In genomic region chr3:186235554-186235953, GRCh38 we compare ENCODE assay signal across 9 cellular contexts.
A peak's percentile ranks its signal among the peaks of the same experiment; 100 is the strongest.
DNase-seq lines count a peak whose midpoint lies in the region; ATAC-seq and TF ChIP-seq lines count a peak whose summit lies in the region.
"Had no signal": no experiment of that assay in that cellular context is flagged by ENCODE, and none has a peak within 500 bp of the region (broad histone marks: within the 10 kb centered on the region; RNA-seq: fewer than 3 reads in every experiment).

No MANE protein-coding gene starts in this region.

- H3K9me3 ChIP-seq in neuronal stem cell (replicated peaks in 1 of 2; ENCODE audit: control insufficient read depth in 2 of 2, insufficient read depth in 1 of 2, low read depth in 1 of 2, low read length in 2 of 2) (peaks cover 0 to 2% of the 10 kb centered on the region in 2 donors), PC-3 (ENCODE audit: low read length) (no peaks in the 10 kb centered on the region), esophagus squamous epithelium (no peaks in the 10 kb centered on the region)
- H3K9me3 ChIP-seq: transverse colon had no signal

- no peak overlapping the region for H2BK12ac ChIP-seq in neuronal stem cell (ENCODE audit: low read length)

- peak overlapping the region; percentile 18 for H3K23ac ChIP-seq in neuronal stem cell (ENCODE audit: low read depth, low read length, poor library complexity)

- H3F3A ChIP-seq in PC-3 (ENCODE audit: low read length, unreplicated experiment): no peaks in the 10 kb centered on the region

- H4K20me1 ChIP-seq in PC-3 (ENCODE audit: low read length): no peaks in the 10 kb centered on the region

- CTCF ChIA-PET in activated CD4-positive, alpha-beta T cell treated with anti-CD3 and anti-CD28 coated beads, Interleukin-2, amount 10 ng/mL, durations not matched to agents 7 days and 5 days (lab: Charles Lee): interaction anchor here (1.0 to 1.1 kb wide), 2 partner anchors 11 to 305 kb away, joined by 3 read pairs; no protein-coding TSS in a partner anchor
- CTCF ChIA-PET in PC-3 (lab: Charles Lee): no interaction called here

- H4K8ac ChIP-seq in neuronal stem cell (ENCODE audit: low read depth, low read length): no peak overlapping the region

- no CpG with 5 or more reads among the region's 5 CpGs for WGBS in neuronal stem cell (ENCODE audit: extremely low coverage in 2 of 2, insufficient read length in 2 of 2, insufficient replicate concordance in 1 of 2), 2 donors
- 65 to 72% methylated on average over 5 of the region's 5 CpGs for WGBS in esophagus squamous epithelium, 2 donors

- BruUV-seq in PC-3 (replicated peaks; lab: Mats Ljungman, UMichigan): no TSS peak

- no peak overlapping the region for H3K4ac ChIP-seq in neuronal stem cell (ENCODE audit: low read length)

- H3K27ac ChIP-seq in neuronal stem cell (replicated peaks; ENCODE audit: low read length) (no peak overlapping the region), PC-3 (ENCODE audit: low read length) (no peak overlapping the region), esophagus squamous epithelium (no peak overlapping the region)
- H3K27ac ChIP-seq: transverse colon had no signal

- intact Hi-C loops in PC-3 (cut with micrococcal nuclease) (no loop called here), esophagus squamous epithelium (cut with DNase I) (no loop called here)

- no peak overlapping the region for H2BK120ac ChIP-seq in neuronal stem cell (ENCODE audit: low read depth, low read length)

- TF ChIP-seq CTCF in PC-3 (conservative IDR thresholded peaks at IDR 0.05; ENCODE audit: low read depth, low read length) (no peak), esophagus squamous epithelium (IDR thresholded peaks at IDR 0.05) (no peak)

- H2BK5ac ChIP-seq in neuronal stem cell (ENCODE audit: low read length): no peak overlapping the region

- H3K79me2 ChIP-seq in PC-3 (ENCODE audit: low read length): no peaks in the 10 kb centered on the region

- no peaks in the 10 kb centered on the region for H3K9me2 ChIP-seq in PC-3 (replicated peaks; ENCODE audit: low read length)

- H4K91ac ChIP-seq in neuronal stem cell (ENCODE audit: low read depth, low read length, poor library complexity): no peak overlapping the region

- peaks cover 19% of the 10 kb centered on the region for H3K4me1 Mint-ChIP-seq in activated CD4-positive, alpha-beta T cell treated with anti-CD3 and anti-CD28 coated beads, Interleukin-2, amount 10 ng/mL, durations not matched to agents 7 days and 5 days

- H3K4me1 ChIP-seq in neuronal stem cell (ENCODE audit: control insufficient read depth in 2 of 2, insufficient read depth in 1 of 2, low read depth in 1 of 2, low read length in 2 of 2) (peaks cover 0 to 2% of the 10 kb centered on the region in 2 donors), PC-3 (ENCODE audit: insufficient read depth, low read length) (no peaks in the 10 kb centered on the region), esophagus squamous epithelium (no peaks in the 10 kb centered on the region)
- H3K4me1 ChIP-seq: transverse colon had no signal

- no peaks in the 10 kb centered on the region for H3K36me3 ChIP-seq in neuronal stem cell (replicated peaks in 1 of 2; ENCODE audit: control insufficient read depth in 2 of 2, insufficient read depth in 2 of 2, low read length in 2 of 2)
- H3K36me3 ChIP-seq in PC-3 (ENCODE audit: low read depth, low read length): no peaks in the 10 kb centered on the region
- no peaks in the 10 kb centered on the region for H3K36me3 ChIP-seq in esophagus squamous epithelium
- H3K36me3 ChIP-seq: transverse colon had no signal

- DNase-seq in activated CD4-positive, alpha-beta T cell treated with anti-CD3 and anti-CD28 coated beads, Interleukin-2, amount 10 ng/mL, durations not matched to agents 7 days and 5 days: peak; percentile 34
- DNase-seq in activated CD4-positive, alpha-beta T cell treated with anti-CD3 and anti-CD28 coated beads for 4 hours: no peak
- DNase-seq in neuronal stem cell (ENCODE audit: low spot score): no peak
- no peak for DNase-seq in SK-N-DZ (ENCODE audit: low spot score)
- no peak for DNase-seq in PC-3
- DNase-seq in esophagus squamous epithelium (lab: John Stamatoyannopoulos, UW): no peak
- DNase-seq: transverse colon had no signal

- no peak overlapping the region for H3K14ac ChIP-seq in neuronal stem cell (ENCODE audit: low read length)

- POLR2A ChIA-PET in activated CD4-positive, alpha-beta T cell treated with anti-CD3 and anti-CD28 coated beads, Interleukin-2, amount 10 ng/mL, durations not matched to agents 7 days and 5 days (lab: Charles Lee): no interaction called here
- POLR2A ChIA-PET in PC-3 (lab: Charles Lee; ENCODE audit: unreplicated experiment): no interaction called here

- ATAC-seq in GM21526 (IDR thresholded peaks at IDR 0.05; ENCODE audit: low FRiP score, unreplicated experiment): peak; percentile 77
- peak; percentile 95 for ATAC-seq in HG03354 (IDR thresholded peaks at IDR 0.05; ENCODE audit: poor library complexity, severe bottlenecking, unreplicated experiment)
- ATAC-seq in PC-3: no peak

- peak overlapping the region; percentile 74 for H3K27ac Mint-ChIP-seq in activated CD4-positive, alpha-beta T cell treated with anti-CD3 and anti-CD28 coated beads, Interleukin-2, amount 10 ng/mL, durations not matched to agents 7 days and 5 days

- H3K27me3 ChIP-seq in neuronal stem cell (ENCODE audit: control insufficient read depth in 3 of 3, insufficient read depth in 3 of 3, low read depth in 1 of 3, low read length in 3 of 3): peaks cover 0 to 4% (median 0%) of the 10 kb centered on the region in 3 experiments
- peaks cover 27% of the 10 kb centered on the region for H3K27me3 ChIP-seq in PC-3 (ENCODE audit: low read length)
- no peaks in the 10 kb centered on the region for H3K27me3 ChIP-seq in esophagus squamous epithelium
- H3K27me3 ChIP-seq: transverse colon had no signal

- H3K9me3 Mint-ChIP-seq in activated CD4-positive, alpha-beta T cell treated with anti-CD3 and anti-CD28 coated beads, Interleukin-2, amount 10 ng/mL, durations not matched to agents 7 days and 5 days: no peaks in the 10 kb centered on the region

- H3K18ac ChIP-seq in neuronal stem cell (ENCODE audit: low read length): no peak overlapping the region

- H2AK5ac ChIP-seq in neuronal stem cell (ENCODE audit: low read depth, low read length): peak overlapping the region; percentile 25

- H3K9ac ChIP-seq in neuronal stem cell (ENCODE audit: low read depth, low read length, poor library complexity) (no peak overlapping the region), PC-3 (ENCODE audit: low read length) (no peak overlapping the region)

- peak overlapping the region; percentile 34 for H3K4me3 Mint-ChIP-seq in activated CD4-positive, alpha-beta T cell treated with anti-CD3 and anti-CD28 coated beads, Interleukin-2, amount 10 ng/mL, durations not matched to agents 7 days and 5 days

- H3K27me3 Mint-ChIP-seq in activated CD4-positive, alpha-beta T cell treated with anti-CD3 and anti-CD28 coated beads, Interleukin-2, amount 10 ng/mL, durations not matched to agents 7 days and 5 days: peaks cover 4% of the 10 kb centered on the region

- no peak for TF ChIP-seq POLR2A in esophagus squamous epithelium (IDR thresholded peaks at IDR 0.05)

- H3K4me3 ChIP-seq in neuronal stem cell (ENCODE audit: low read length in 2 of 2): no peak overlapping the region
- H3K4me3 ChIP-seq in PC-3 (ENCODE audit: low read length): no peak overlapping the region
- H3K4me3 ChIP-seq in esophagus squamous epithelium: no peak overlapping the region
- H3K4me3 ChIP-seq: transverse colon had no signal

- no peaks in the 10 kb centered on the region for H3K36me3 Mint-ChIP-seq in activated CD4-positive, alpha-beta T cell treated with anti-CD3 and anti-CD28 coated beads, Interleukin-2, amount 10 ng/mL, durations not matched to agents 7 days and 5 days (ENCODE audit: low read depth)

- H2AFZ ChIP-seq in neuronal stem cell (ENCODE audit: low read length): no peak overlapping the region
- no peak overlapping the region for H2AFZ ChIP-seq in PC-3 (ENCODE audit: low read length)

- H3K4me2 ChIP-seq in neuronal stem cell (ENCODE audit: insufficient read depth, low read length, poor library complexity, severe bottlenecking) (no peak overlapping the region), PC-3 (ENCODE audit: low read length) (no peak overlapping the region)

- no peaks in the 10 kb centered on the region for H3K79me1 ChIP-seq in neuronal stem cell (ENCODE audit: low read depth, low read length)

- no peak overlapping the region for H2BK15ac ChIP-seq in neuronal stem cell (ENCODE audit: low read length)
